In the genomic region with DNA sequence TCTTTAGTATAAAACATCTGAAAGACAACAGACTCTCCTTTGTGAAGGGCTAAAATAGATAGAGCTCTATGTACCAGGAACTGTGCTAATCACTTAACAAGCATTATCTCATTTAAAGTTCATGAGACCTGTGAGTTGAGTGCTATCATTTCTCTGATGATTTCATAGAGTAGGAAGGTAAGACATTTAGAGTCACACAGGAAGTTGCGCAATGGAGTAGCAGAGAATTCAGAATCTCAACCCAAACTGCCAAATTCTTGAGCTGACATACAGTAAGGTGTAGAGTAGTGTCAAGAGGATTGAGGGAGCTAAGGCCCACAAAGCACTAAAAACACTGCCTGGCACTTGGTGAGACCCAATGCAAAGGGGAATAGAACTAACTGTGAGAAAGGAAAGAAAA, we compare ENCODE assay signal across 1 cellular context.
TF ChIP-seq lines count a peak whose summit lies in the region.

No MANE protein-coding gene starts in this region.

TF ChIP-seq in GM23338, 12 proteins besides CTCF, POLR2A, EP300 and RAD21 (continued from another document):
- TF ChIP-seq, protein P1, sequence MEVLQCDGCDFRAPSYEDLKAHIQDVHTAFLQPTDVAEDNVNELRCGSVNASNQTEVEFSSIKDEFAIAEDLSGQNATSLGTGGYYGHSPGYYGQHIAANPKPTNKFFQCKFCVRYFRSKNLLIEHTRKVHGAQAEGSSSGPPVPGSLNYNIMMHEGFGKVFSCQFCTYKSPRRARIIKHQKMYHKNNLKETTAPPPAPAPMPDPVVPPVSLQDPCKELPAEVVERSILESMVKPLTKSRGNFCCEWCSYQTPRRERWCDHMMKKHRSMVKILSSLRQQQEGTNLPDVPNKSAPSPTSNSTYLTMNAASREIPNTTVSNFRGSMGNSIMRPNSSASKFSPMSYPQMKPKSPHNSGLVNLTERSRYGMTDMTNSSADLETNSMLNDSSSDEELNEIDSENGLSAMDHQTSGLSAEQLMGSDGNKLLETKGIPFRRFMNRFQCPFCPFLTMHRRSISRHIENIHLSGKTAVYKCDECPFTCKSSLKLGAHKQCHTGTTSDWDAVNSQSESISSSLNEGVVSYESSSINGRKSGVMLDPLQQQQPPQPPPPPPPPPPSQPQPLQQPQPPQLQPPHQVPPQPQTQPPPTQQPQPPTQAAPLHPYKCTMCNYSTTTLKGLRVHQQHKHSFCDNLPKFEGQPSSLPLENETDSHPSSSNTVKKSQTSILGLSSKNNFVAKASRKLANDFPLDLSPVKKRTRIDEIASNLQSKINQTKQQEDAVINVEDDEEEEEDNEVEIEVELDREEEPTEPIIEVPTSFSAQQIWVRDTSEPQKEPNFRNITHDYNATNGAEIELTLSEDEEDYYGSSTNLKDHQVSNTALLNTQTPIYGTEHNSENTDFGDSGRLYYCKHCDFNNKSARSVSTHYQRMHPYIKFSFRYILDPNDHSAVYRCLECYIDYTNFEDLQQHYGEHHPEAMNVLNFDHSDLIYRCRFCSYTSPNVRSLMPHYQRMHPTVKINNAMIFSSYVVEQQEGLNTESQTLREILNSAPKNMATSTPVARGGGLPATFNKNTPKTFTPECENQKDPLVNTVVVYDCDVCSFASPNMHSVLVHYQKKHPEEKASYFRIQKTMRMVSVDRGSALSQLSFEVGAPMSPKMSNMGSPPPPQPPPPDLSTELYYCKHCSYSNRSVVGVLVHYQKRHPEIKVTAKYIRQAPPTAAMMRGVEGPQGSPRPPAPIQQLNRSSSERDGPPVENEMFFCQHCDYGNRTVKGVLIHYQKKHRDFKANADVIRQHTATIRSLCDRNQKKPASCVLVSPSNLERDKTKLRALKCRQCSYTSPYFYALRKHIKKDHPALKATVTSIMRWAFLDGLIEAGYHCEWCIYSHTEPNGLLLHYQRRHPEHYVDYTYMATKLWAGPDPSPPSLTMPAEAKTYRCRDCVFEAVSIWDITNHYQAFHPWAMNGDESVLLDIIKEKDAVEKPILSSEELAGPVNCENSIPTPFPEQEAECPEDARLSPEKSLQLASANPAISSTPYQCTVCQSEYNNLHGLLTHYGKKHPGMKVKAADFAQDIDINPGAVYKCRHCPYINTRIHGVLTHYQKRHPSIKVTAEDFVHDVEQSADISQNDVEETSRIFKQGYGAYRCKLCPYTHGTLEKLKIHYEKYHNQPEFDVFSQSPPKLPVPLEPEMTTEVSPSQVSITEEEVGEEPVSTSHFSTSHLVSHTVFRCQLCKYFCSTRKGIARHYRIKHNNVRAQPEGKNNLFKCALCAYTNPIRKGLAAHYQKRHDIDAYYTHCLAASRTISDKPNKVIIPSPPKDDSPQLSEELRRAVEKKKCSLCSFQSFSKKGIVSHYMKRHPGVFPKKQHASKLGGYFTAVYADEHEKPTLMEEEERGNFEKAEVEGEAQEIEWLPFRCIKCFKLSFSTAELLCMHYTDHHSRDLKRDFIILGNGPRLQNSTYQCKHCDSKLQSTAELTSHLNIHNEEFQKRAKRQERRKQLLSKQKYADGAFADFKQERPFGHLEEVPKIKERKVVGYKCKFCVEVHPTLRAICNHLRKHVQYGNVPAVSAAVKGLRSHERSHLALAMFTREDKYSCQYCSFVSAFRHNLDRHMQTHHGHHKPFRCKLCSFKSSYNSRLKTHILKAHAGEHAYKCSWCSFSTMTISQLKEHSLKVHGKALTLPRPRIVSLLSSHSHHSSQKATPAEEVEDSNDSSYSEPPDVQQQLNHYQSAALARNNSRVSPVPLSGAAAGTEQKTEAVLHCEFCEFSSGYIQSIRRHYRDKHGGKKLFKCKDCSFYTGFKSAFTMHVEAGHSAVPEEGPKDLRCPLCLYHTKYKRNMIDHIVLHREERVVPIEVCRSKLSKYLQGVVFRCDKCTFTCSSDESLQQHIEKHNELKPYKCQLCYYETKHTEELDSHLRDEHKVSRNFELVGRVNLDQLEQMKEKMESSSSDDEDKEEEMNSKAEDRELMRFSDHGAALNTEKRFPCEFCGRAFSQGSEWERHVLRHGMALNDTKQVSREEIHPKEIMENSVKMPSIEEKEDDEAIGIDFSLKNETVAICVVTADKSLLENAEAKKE (CRISPR knock-in tag; IDR thresholded peaks at IDR 0.05): no peak
- TF ChIP-seq, protein P2, sequence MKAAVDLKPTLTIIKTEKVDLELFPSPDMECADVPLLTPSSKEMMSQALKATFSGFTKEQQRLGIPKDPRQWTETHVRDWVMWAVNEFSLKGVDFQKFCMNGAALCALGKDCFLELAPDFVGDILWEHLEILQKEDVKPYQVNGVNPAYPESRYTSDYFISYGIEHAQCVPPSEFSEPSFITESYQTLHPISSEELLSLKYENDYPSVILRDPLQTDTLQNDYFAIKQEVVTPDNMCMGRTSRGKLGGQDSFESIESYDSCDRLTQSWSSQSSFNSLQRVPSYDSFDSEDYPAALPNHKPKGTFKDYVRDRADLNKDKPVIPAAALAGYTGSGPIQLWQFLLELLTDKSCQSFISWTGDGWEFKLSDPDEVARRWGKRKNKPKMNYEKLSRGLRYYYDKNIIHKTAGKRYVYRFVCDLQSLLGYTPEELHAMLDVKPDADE (IDR thresholded peaks at IDR 0.05): no peak
- no peak for TF ChIP-seq ZNF114 (CRISPR knock-in tag; IDR thresholded peaks at IDR 0.05)
- no peak for TF ChIP-seq JUNB (IDR thresholded peaks at IDR 0.05; ENCODE audit: unreplicated experiment)
- no peak for TF ChIP-seq EZH2 (IDR thresholded peaks at IDR 0.05; ENCODE audit: low read depth, unreplicated experiment)
- no peak for TF ChIP-seq CREB1 (CRISPR knock-in tag; IDR thresholded peaks at IDR 0.05; ENCODE audit: low read depth)
- TF ChIP-seq, protein P3, sequence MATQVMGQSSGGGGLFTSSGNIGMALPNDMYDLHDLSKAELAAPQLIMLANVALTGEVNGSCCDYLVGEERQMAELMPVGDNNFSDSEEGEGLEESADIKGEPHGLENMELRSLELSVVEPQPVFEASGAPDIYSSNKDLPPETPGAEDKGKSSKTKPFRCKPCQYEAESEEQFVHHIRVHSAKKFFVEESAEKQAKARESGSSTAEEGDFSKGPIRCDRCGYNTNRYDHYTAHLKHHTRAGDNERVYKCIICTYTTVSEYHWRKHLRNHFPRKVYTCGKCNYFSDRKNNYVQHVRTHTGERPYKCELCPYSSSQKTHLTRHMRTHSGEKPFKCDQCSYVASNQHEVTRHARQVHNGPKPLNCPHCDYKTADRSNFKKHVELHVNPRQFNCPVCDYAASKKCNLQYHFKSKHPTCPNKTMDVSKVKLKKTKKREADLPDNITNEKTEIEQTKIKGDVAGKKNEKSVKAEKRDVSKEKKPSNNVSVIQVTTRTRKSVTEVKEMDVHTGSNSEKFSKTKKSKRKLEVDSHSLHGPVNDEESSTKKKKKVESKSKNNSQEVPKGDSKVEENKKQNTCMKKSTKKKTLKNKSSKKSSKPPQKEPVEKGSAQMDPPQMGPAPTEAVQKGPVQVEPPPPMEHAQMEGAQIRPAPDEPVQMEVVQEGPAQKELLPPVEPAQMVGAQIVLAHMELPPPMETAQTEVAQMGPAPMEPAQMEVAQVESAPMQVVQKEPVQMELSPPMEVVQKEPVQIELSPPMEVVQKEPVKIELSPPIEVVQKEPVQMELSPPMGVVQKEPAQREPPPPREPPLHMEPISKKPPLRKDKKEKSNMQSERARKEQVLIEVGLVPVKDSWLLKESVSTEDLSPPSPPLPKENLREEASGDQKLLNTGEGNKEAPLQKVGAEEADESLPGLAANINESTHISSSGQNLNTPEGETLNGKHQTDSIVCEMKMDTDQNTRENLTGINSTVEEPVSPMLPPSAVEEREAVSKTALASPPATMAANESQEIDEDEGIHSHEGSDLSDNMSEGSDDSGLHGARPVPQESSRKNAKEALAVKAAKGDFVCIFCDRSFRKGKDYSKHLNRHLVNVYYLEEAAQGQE (IDR thresholded peaks at IDR 0.05; ENCODE audit: unreplicated experiment): no peak
- TF ChIP-seq NANOG (IDR thresholded peaks at IDR 0.05; ENCODE audit: borderline replicate concordance): no peak
TF ChIP-seq in GM23338: peak in this region for 0.
